Comparison of ENCODE assay signal across 28 cellular contexts in genomic region chr2:52327641-52328040, GRCh38.
"Had no signal": no experiment of that assay in that cellular context is flagged by ENCODE, and none has a peak within 500 bp of the region (broad histone marks: within the 10 kb centered on the region; RNA-seq: fewer than 3 reads in every experiment).

No MANE protein-coding gene starts in this region.

- DNase-seq: activated CD4-positive, alpha-beta memory T cell treated with anti-CD3 and anti-CD28 coated beads for 36 hours; activated CD4-positive, alpha-beta T cell treated with anti-CD3 and anti-CD28 coated beads for 36 hours; activated CD4-positive, alpha-beta T cell treated with anti-CD3 and anti-CD28 coated beads, Interleukin-2, amount 10 ng/mL, durations not matched to agents 24 days and 14 days; activated CD4-positive, CD25-positive, alpha-beta regulatory T cell; activated CD4-positive, CD25-positive, alpha-beta regulatory T cell treated with anti-CD3 and anti-CD28 coated beads, Interleukin-2, amount 50 U/mL, for 72 hours; activated CD8-positive, alpha-beta memory T cell treated with anti-CD3 and anti-CD28 coated beads, Interleukin-2, amount 10 ng/mL, durations not matched to agents 7 days and 5 days; activated CD8-positive, alpha-beta memory T cell treated with anti-CD3 and anti-CD28 coated beads, Interleukin-2, amount 50 U/mL, for 4 hours; activated CD8-positive, alpha-beta T cell treated with anti-CD3 and anti-CD28 coated beads, Interleukin-2, amount 10 ng/mL, durations not matched to agents 7 days and 5 days; activated effector memory CD4-positive, alpha-beta T cell treated with anti-CD3 and anti-CD28 coated beads, Interleukin-2, amount 50 U/mL, for 16 hours; activated naive CD4-positive, alpha-beta T cell treated with anti-CD3 and anti-CD28 coated beads for 36 hours; activated naive CD8-positive, alpha-beta T cell treated with anti-CD3 and anti-CD28 coated beads for 36 hours; activated naive CD8-positive, alpha-beta T cell treated with anti-CD3 and anti-CD28 coated beads, Interleukin-2, amount 50 U/mL, for 24 hours; activated T-cell treated with anti-CD3 and anti-CD28 coated beads, Interleukin-2, amount 50 U/mL, for 1 hour; activated T-cell treated with anti-CD3 and anti-CD28 coated beads, Interleukin-2, amount 50 U/mL, for 48 hours; adrenal gland; amygdala; aorta; body of pancreas; caudate nucleus; cortex of kidney; dermis blood vessel endothelial cell; effector CD4-positive, alpha-beta T cell; effector memory CD8-positive, alpha-beta T cell; foreskin fibroblast; head of caudate nucleus; T-helper 17 cell had no signal

- ATAC-seq: activated CD4-positive, alpha-beta T cell treated with anti-CD3 and anti-CD28 coated beads for 36 hours; activated CD8-positive, alpha-beta memory T cell treated with anti-CD3 and anti-CD28 coated beads, Interleukin-2, amount 10 ng/mL, durations not matched to agents 7 days and 5 days; activated CD8-positive, alpha-beta T cell treated with anti-CD3 and anti-CD28 coated beads, Interleukin-2, amount 10 ng/mL, durations not matched to agents 7 days and 5 days; activated naive CD8-positive, alpha-beta T cell treated with anti-CD3 and anti-CD28 coated beads, Interleukin-2, amount 50 U/mL, for 24 hours; body of pancreas; effector memory CD8-positive, alpha-beta T cell; esophagus mucosa; T-helper 17 cell had no signal

- H3K36me3 ChIP-seq: adrenal gland had no signal

- H3K9me3 ChIP-seq: adrenal gland had no signal

- FAIRE-seq: colon had no signal

- H3K4me1 ChIP-seq: adrenal gland, body of pancreas had no signal

- H3K4me3 ChIP-seq: adrenal gland, body of pancreas had no signal

- H3K27ac ChIP-seq: adrenal gland, body of pancreas had no signal
